In genomic region chr1:8371372-8371991, GRCh38 we compare ENCODE assay signal across 10 cellular contexts. TPM values are rescaled to one million over a fixed set of nuclear protein-coding genes. Genes with fewer than 3 reads are reported as not detected.
DNase-seq lines count a peak whose midpoint lies in the region; ATAC-seq and TF ChIP-seq lines count a peak whose summit lies in the region.
"Had no signal": no experiment of that assay in that cellular context is flagged by ENCODE, and none has a peak within 500 bp of the region (broad histone marks: within the 10 kb centered on the region; RNA-seq: fewer than 3 reads in every experiment).

No MANE protein-coding gene starts in this region.

- no peak for TF ChIP-seq EP300 in suprapubic skin (IDR thresholded peaks at IDR 0.05)

- TF ChIP-seq CTCF in brain (conservative IDR thresholded peaks at IDR 0.05) (no peak), suprapubic skin (IDR thresholded peaks at IDR 0.05) (no peak)

- H3K4me1 Mint-ChIP-seq in brain, result peaks cover 95% of the 10 kb centered on the region

- 84% methylated on average over 9 of the region's 9 CpGs for WGBS in suprapubic skin

- no peak for TF ChIP-seq POLR2A in suprapubic skin (IDR thresholded peaks at IDR 0.05)

- H3K27ac Mint-ChIP-seq in brain, result peak overlapping the region; percentile 85 to 97 (median 91)

- ATAC-seq in GM21786 (IDR thresholded peaks at IDR 0.05; ENCODE audit: unreplicated experiment) (no peak), GM19035 (IDR thresholded peaks at IDR 0.05; ENCODE audit: unreplicated experiment) (no peak)

- H3K27me3 ChIP-seq in HUES48 (ENCODE audit: control insufficient read depth, insufficient read depth, low read length), result no peaks in the 10 kb centered on the region
- no peaks in the 10 kb centered on the region for H3K27me3 ChIP-seq in suprapubic skin

- H3K36me3 Mint-ChIP-seq in brain, result peaks cover 5% of the 10 kb centered on the region

- H3K4me3 ChIP-seq in HUES48 (ENCODE audit: low read depth, low read length) (no peak overlapping the region), suprapubic skin (no peak overlapping the region)

- H3K4me1 ChIP-seq in HUES48 (ENCODE audit: control insufficient read depth, insufficient read depth, low read length) (peaks cover 46% of the 10 kb centered on the region), suprapubic skin (peaks cover 72% of the 10 kb centered on the region)

- H3K9me3 ChIP-seq in HUES48 (ENCODE audit: control insufficient read depth, insufficient read depth, low read length) (no peaks in the 10 kb centered on the region), suprapubic skin (no peaks in the 10 kb centered on the region)

- peak; percentile 62 for DNase-seq in mesenteric fat pad (ENCODE audit: low spot score)
- DNase-seq in suprapubic skin (ENCODE audit: low spot score in 2 of 2), result no peak
- DNase-seq in kidney glomerular epithelial cell (lab: John Stamatoyannopoulos, UW), result no peak
- DNase-seq: NCI-H510A; stimulated activated CD4-positive, alpha-beta T cell treated with anti-CD3 and anti-CD28 coated beads, Interleukin-2, amount 100 ng/mL, for 24 hours; T-helper 2 cell had no signal

- peak overlapping the region; percentile 24 for H3K27ac ChIP-seq in HUES48 (ENCODE audit: low read depth, low read length)
- H3K27ac ChIP-seq in suprapubic skin, result peak overlapping the region; percentile 84

- H3K4me3 Mint-ChIP-seq in brain, result peak overlapping the region; percentile 39 to 77 (median 74)

- no peak overlapping the region for H3K9ac ChIP-seq in HUES48 (ENCODE audit: low read depth, low read length)

- H3K36me3 ChIP-seq in HUES48 (ENCODE audit: control insufficient read depth, insufficient read depth, low read length), result peaks cover 9% of the 10 kb centered on the region; the same call in 1 of the 2 replicates
- H3K36me3 ChIP-seq in suprapubic skin, result peaks cover 9% of the 10 kb centered on the region

- H3K27me3 Mint-ChIP-seq in brain, result peaks cover under 1% of the 10 kb centered on the region

- no peaks in the 10 kb centered on the region for H3K9me3 Mint-ChIP-seq in brain

RNA-seq across cellular contexts. Expression of gene SLC45A1, which starts 53.6 kb away (rescaled TPM):
- polyA plus RNA-seq in brain (ENCODE audit: insufficient read depth, low read depth, low replicate concordance), result 12.6 TPM
- total RNA-seq in mesenteric fat pad (2.0 TPM), suprapubic skin (1 to 10 TPM in 1 of 4 donors, under 1 TPM in 3; 0.76 to 1.6 (median 0.86) TPM)
